ENCODE assay signal across 8 cellular contexts in genomic region chr20:3156811-3157619, GRCh38. TPM values are rescaled to one million over a fixed set of nuclear protein-coding genes. Genes with fewer than 3 reads are reported as not detected.
DNase-seq lines count a peak whose midpoint lies in the region; ATAC-seq and TF ChIP-seq lines count a peak whose summit lies in the region.

No MANE protein-coding gene starts in this region.

- 0 out of 2 replicates have a peak overlapping the region, but pooled peaks have one; percentile 10 for H3K27ac ChIP-seq in C4-2B
- H3K27ac ChIP-seq in thymus (ENCODE audit: low read depth): peak overlapping the region; percentile 42

- H3K27me3 ChIP-seq in endocrine pancreas (ENCODE audit: control insufficient read depth, insufficient read depth, low read length) (no peaks in the 10 kb centered on the region), thymus (ENCODE audit: control insufficient read depth, insufficient read depth) (no peaks in the 10 kb centered on the region)

- DNase-seq in Jurkat, Clone E6-1 (ENCODE audit: low read depth, low spot score): peak; percentile 35
- DNase-seq in stimulated activated CD4-positive, alpha-beta T cell treated with anti-CD3 and anti-CD28 coated beads, Interleukin-12 subunit alpha, Interleukin-12 subunit beta, amount 100 ng/mL, for 4 hours: no peak
- no peak for DNase-seq in NCI-H1092 treated with DMSO at 0.1 percent for 48 hours (lab: John Stamatoyannopoulos, UW)
- no peak for DNase-seq in AG08395 (ENCODE audit: low spot score)

- peak; percentile 67 for ATAC-seq in GM19455 (IDR thresholded peaks at IDR 0.05; ENCODE audit: unreplicated experiment)

- no peak overlapping the region for H3K9ac ChIP-seq in endocrine pancreas (ENCODE audit: control insufficient read depth, insufficient read depth, low read length)

- H3K4me1 ChIP-seq in endocrine pancreas (ENCODE audit: control insufficient read depth, insufficient read depth, low read length) (peaks cover 3% of the 10 kb centered on the region), thymus (ENCODE audit: control insufficient read depth, insufficient read depth, low read length) (peaks cover 6% of the 10 kb centered on the region)

- 84% methylated on average over 8 of the region's 8 CpGs for WGBS in thymus

- no peak for TF ChIP-seq CTCF in C4-2B (conservative IDR thresholded peaks at IDR 0.05)

- H3K9me3 ChIP-seq in endocrine pancreas (ENCODE audit: control insufficient read depth, low read length) (no peaks in the 10 kb centered on the region), thymus (ENCODE audit: control insufficient read depth) (no peaks in the 10 kb centered on the region)

- H3K36me3 ChIP-seq in endocrine pancreas (ENCODE audit: control insufficient read depth, insufficient read depth, low read length): no peaks in the 10 kb centered on the region
- peaks cover 7% of the 10 kb centered on the region for H3K36me3 ChIP-seq in thymus (ENCODE audit: control insufficient read depth, insufficient read depth)

- H3K4me3 ChIP-seq in Jurkat, Clone E6-1 (ENCODE audit: low read length): no peak overlapping the region
- peak overlapping the region; percentile 12 for H3K4me3 ChIP-seq in endocrine pancreas (ENCODE audit: control insufficient read depth, insufficient read depth, low read length)
- H3K4me3 ChIP-seq in thymus (ENCODE audit: low read length): no peak overlapping the region

RNA-seq across cellular contexts. Expression of gene FASTKD5, which starts 2.6 kb away (rescaled TPM):
- polyA plus RNA-seq in Jurkat, Clone E6-1 (2012; ENCODE audit: insufficient read depth, insufficient read length): 18.1 TPM
- polyA plus RNA-seq in thymus: 11.6 TPM

RNA-seq across cellular contexts. Expression of gene UBOX5, which starts 2.6 kb away (rescaled TPM):
- 3.4 TPM for polyA plus RNA-seq in Jurkat, Clone E6-1 (2012; ENCODE audit: insufficient read depth, insufficient read length)
- 4.7 TPM for polyA plus RNA-seq in thymus

RNA-seq across cellular contexts. Expression of gene LZTS3, which starts 16.3 kb away (rescaled TPM):
- 2.5 TPM for polyA plus RNA-seq in Jurkat, Clone E6-1 (2012; ENCODE audit: insufficient read depth, insufficient read length)
- polyA plus RNA-seq in thymus: 4.2 TPM

RNA-seq across cellular contexts. Expression of gene DDRGK1, which starts 47.5 kb away (rescaled TPM):
- polyA plus RNA-seq in Jurkat, Clone E6-1 (2012; ENCODE audit: insufficient read depth, insufficient read length): 55.0 TPM
- polyA plus RNA-seq in thymus: 42.7 TPM

RNA-seq across cellular contexts. Expression of gene ITPA, which starts 52.3 kb away (rescaled TPM):
- polyA plus RNA-seq in Jurkat, Clone E6-1 (2012; ENCODE audit: insufficient read depth, insufficient read length): 83.0 TPM
- polyA plus RNA-seq in thymus: 141 TPM
